Comparison of ENCODE assay signal across 8 cellular contexts in genomic region chr5:88666761-88667186, GRCh38.
DNase-seq lines count a peak whose midpoint lies in the region; ATAC-seq and TF ChIP-seq lines count a peak whose summit lies in the region.

No MANE protein-coding gene starts in this region.

- no peaks in the 10 kb centered on the region for H3K36me3 Mint-ChIP-seq in CD4-positive, alpha-beta T cell (ENCODE audit: low read depth)
- H3K36me3 Mint-ChIP-seq in mesothelial cell of epicardium, result no peaks in the 10 kb centered on the region

- CTCF ChIA-PET in CD4-positive, alpha-beta T cell (lab: Charles Lee), result interaction anchor here (0.7 to 0.8 kb wide), 2 partner anchors 9 to 24 kb away, joined by 3 read pairs; no protein-coding TSS in a partner anchor

- H3K9me3 Mint-ChIP-seq in CD4-positive, alpha-beta T cell, result peaks cover 8% of the 10 kb centered on the region
- H3K9me3 Mint-ChIP-seq in mesothelial cell of epicardium, result no peaks in the 10 kb centered on the region

- H3K4me3 ChIP-seq in HUES6 (ENCODE audit: low read depth, low read length) (peak overlapping the region; percentile 42), astrocyte of the cerebellum (ENCODE audit: low read depth, low read length) (peak overlapping the region; percentile 50), mucosa of descending colon (no peak overlapping the region)

- in situ Hi-C loops in astrocyte of the cerebellum (cut with HindIII; ENCODE audit: low sequenced_read_pairs), result no loop called here

- H3K4me3 Mint-ChIP-seq in CD4-positive, alpha-beta T cell, result peak overlapping the region; percentile 69
- no peak overlapping the region for H3K4me3 Mint-ChIP-seq in mesothelial cell of epicardium

- no peak for ATAC-seq in CD4-positive, alpha-beta T cell (ENCODE audit: poor library complexity)
- peak; percentile 34 for ATAC-seq in GM21367 (IDR thresholded peaks at IDR 0.05; ENCODE audit: unreplicated experiment)
- peak; percentile 25 for ATAC-seq in mucosa of descending colon

- POLR2A ChIA-PET in CD4-positive, alpha-beta T cell (lab: Charles Lee), result no interaction called here

- H3K27ac ChIP-seq in CD4-positive, alpha-beta T cell (ENCODE audit: low read depth, low read length), result no peak overlapping the region
- no peak overlapping the region for H3K27ac ChIP-seq in HUES6 (ENCODE audit: low read depth, low read length)

- H3K9ac ChIP-seq in HUES6 (ENCODE audit: low read length), result peak overlapping the region; percentile 25

- peaks cover 32% of the 10 kb centered on the region for H3K4me1 Mint-ChIP-seq in CD4-positive, alpha-beta T cell (ENCODE audit: low read depth)
- peaks cover 3% of the 10 kb centered on the region for H3K4me1 Mint-ChIP-seq in mesothelial cell of epicardium

- H3K27me3 ChIP-seq in CD4-positive, alpha-beta T cell (ENCODE audit: control insufficient read depth, insufficient read depth, low read length), result peaks cover 98% of the 10 kb centered on the region
- H3K27me3 ChIP-seq in HUES6 (ENCODE audit: control insufficient read depth, insufficient read depth, low read length), result peaks cover 100% of the 10 kb centered on the region

- H3K4me1 ChIP-seq in HUES6 (ENCODE audit: control insufficient read depth, insufficient read depth, low read length), result peaks cover 74% of the 10 kb centered on the region
- H3K4me1 ChIP-seq in mucosa of descending colon (ENCODE audit: low read depth), result peaks cover 5% of the 10 kb centered on the region

- peaks cover 95% of the 10 kb centered on the region for H3K27me3 Mint-ChIP-seq in CD4-positive, alpha-beta T cell
- peaks cover 97% of the 10 kb centered on the region for H3K27me3 Mint-ChIP-seq in mesothelial cell of epicardium (ENCODE audit: low read depth)

- intact Hi-C loops in CD4-positive, alpha-beta T cell (cut with DNase I, micrococcal nuclease), result no loop called here
- intact Hi-C loops in mucosa of descending colon (cut with DNase I, micrococcal nuclease), result no loop called here

- H3K9me3 ChIP-seq in CD4-positive, alpha-beta T cell (ENCODE audit: control insufficient read depth, low read length), result peaks cover 22% of the 10 kb centered on the region
- no peaks in the 10 kb centered on the region for H3K9me3 ChIP-seq in HUES6 (ENCODE audit: control insufficient read depth, insufficient read depth, low read depth, low read length)
- H3K9me3 ChIP-seq in mucosa of descending colon, result no peaks in the 10 kb centered on the region

- DNase-seq in CD4-positive, alpha-beta T cell, result no peak
- no peak for DNase-seq in astrocyte of the cerebellum (ENCODE audit: low read depth)
- no peak for DNase-seq in mucosa of descending colon
- DNase-seq in epidermal melanocyte (ENCODE audit: insufficient read length, low spot score), result no peak
- DNase-seq in T1000 (lab: John Stamatoyannopoulos, UW), result no peak
- no peak for DNase-seq in mesothelial cell of epicardium (ENCODE audit: low spot score in 2 of 2, unreplicated experiment in 2 of 2)

- no peak overlapping the region for H3K27ac Mint-ChIP-seq in CD4-positive, alpha-beta T cell
- H3K27ac Mint-ChIP-seq in mesothelial cell of epicardium, result no peak overlapping the region

- H3K36me3 ChIP-seq in HUES6 (ENCODE audit: control insufficient read depth, insufficient read depth, low read length) (no peaks in the 10 kb centered on the region), mucosa of descending colon (ENCODE audit: low read depth) (no peaks in the 10 kb centered on the region)

- TF ChIP-seq CTCF in CD4-positive, alpha-beta T cell (IDR thresholded peaks at IDR 0.05), result no peak
- no peak for TF ChIP-seq CTCF in astrocyte of the cerebellum (IDR thresholded peaks at IDR 0.05; ENCODE audit: low read depth, low read length, missing control alignments)
- no peak for TF ChIP-seq CTCF in mucosa of descending colon (IDR thresholded peaks at IDR 0.05)
- TF ChIP-seq CTCF in mesothelial cell of epicardium (IDR thresholded peaks at IDR 0.05; ENCODE audit: unreplicated experiment), result no peak
